8 cellular contexts compared by ENCODE assay signal in genomic region chr1:246497331-246497915, GRCh38. TPM values are rescaled to one million over a fixed set of nuclear protein-coding genes. Genes with fewer than 3 reads are reported as not detected.
DNase-seq lines count a peak whose midpoint lies in the region; ATAC-seq and TF ChIP-seq lines count a peak whose summit lies in the region.

No MANE protein-coding gene starts in this region.

- H3K4me1 ChIP-seq in neutrophil (ENCODE audit: control insufficient read depth in 1 of 2, insufficient read depth in 1 of 2, low read depth in 1 of 2, low read length in 1 of 2) = peaks cover 0 to 10% of the 10 kb centered on the region in 2 experiments

- no peak overlapping the region for H3K9ac ChIP-seq in SK-N-MC (ENCODE audit: insufficient read length)

- H3K4me3 ChIP-seq in SK-N-MC (no peak overlapping the region), neutrophil (ENCODE audit: low read depth in 1 of 2, low read length in 1 of 2) (no peak overlapping the region)

- ATAC-seq in GM21619 (IDR thresholded peaks at IDR 0.05; ENCODE audit: unreplicated experiment) = peak; percentile 66
- ATAC-seq in esophagus mucosa = peak; percentile 60

- no peaks in the 10 kb centered on the region for H3K36me3 ChIP-seq in SK-N-MC (ENCODE audit: insufficient read depth, low read length)
- H3K36me3 ChIP-seq in neutrophil = no peaks in the 10 kb centered on the region

- H3K9me3 ChIP-seq in SK-N-MC (ENCODE audit: low read depth, low read length) = no peaks in the 10 kb centered on the region
- no peaks in the 10 kb centered on the region for H3K9me3 ChIP-seq in neutrophil

- no peak overlapping the region for H3K27ac ChIP-seq in SK-N-MC
- no peak overlapping the region for H3K27ac ChIP-seq in neutrophil

- peak; percentile 18 for DNase-seq in activated CD4-positive, CD25-positive, alpha-beta regulatory T cell treated with anti-CD3 and anti-CD28 coated beads, Interleukin-2, amount 50 U/mL, for 16 hours (ENCODE audit: low read depth, low spot score)
- DNase-seq in activated CD4-positive, CD25-positive, alpha-beta regulatory T cell treated with anti-CD3 and anti-CD28 coated beads, Interleukin-2, amount 50 U/mL, for 72 hours = no peak
- peak; percentile 70 for DNase-seq in NCI-H1048 (lab: John Stamatoyannopoulos, UW)
- peak; percentile 77 for DNase-seq in SK-N-MC (ENCODE audit: low read depth, low spot score)
- DNase-seq in ecto neural progenitor cell (ENCODE audit: low spot score) = no peak

- peak; percentile 71 for TF ChIP-seq CTCF in neutrophil (IDR thresholded peaks at IDR 0.05)

- no peaks in the 10 kb centered on the region for H3K27me3 ChIP-seq in neutrophil

RNA-seq across cellular contexts. Expression of gene SMYD3, which starts 9.7 kb away (rescaled TPM):
- total RNA-seq in esophagus mucosa = 6.9 TPM

Comparison
In these comparisons a context has a peak if more than half of its experiments do, and no peak if none do; other contexts are left out.
1. DNase-seq: peak in activated CD4-positive, CD25-positive, alpha-beta regulatory T cell treated with anti-CD3 and anti-CD28 coated beads, Interleukin-2, amount 50 U/mL, for 16 hours (single experiment), NCI-H1048 (single experiment) and SK-N-MC (single experiment); none in activated CD4-positive, CD25-positive, alpha-beta regulatory T cell treated with anti-CD3 and anti-CD28 coated beads, Interleukin-2, amount 50 U/mL, for 72 hours (single experiment) and ecto neural progenitor cell (single experiment).